ENCODE assay signal across 1 cellular context in genomic region chr14:75011356-75012097, GRCh38.
A peak's percentile ranks its signal among the peaks of the same experiment; 100 is the strongest.
TF ChIP-seq lines count a peak whose summit lies in the region.

No MANE protein-coding gene starts in this region.

TF ChIP-seq in HepG2, 621 proteins besides CTCF, POLR2A, EP300 and RAD21:
- TF ChIP-seq POLR2G (IDR thresholded peaks at IDR 0.05; ENCODE audit: low read depth, low read length) (peak; percentile 24; the same call in 1 of the 2 replicates), ZBTB34 (CRISPR knock-in tag; IDR thresholded peaks at IDR 0.05) (no peak)
